Comparison of ENCODE assay signal across 8 cellular contexts in the genomic region with DNA sequence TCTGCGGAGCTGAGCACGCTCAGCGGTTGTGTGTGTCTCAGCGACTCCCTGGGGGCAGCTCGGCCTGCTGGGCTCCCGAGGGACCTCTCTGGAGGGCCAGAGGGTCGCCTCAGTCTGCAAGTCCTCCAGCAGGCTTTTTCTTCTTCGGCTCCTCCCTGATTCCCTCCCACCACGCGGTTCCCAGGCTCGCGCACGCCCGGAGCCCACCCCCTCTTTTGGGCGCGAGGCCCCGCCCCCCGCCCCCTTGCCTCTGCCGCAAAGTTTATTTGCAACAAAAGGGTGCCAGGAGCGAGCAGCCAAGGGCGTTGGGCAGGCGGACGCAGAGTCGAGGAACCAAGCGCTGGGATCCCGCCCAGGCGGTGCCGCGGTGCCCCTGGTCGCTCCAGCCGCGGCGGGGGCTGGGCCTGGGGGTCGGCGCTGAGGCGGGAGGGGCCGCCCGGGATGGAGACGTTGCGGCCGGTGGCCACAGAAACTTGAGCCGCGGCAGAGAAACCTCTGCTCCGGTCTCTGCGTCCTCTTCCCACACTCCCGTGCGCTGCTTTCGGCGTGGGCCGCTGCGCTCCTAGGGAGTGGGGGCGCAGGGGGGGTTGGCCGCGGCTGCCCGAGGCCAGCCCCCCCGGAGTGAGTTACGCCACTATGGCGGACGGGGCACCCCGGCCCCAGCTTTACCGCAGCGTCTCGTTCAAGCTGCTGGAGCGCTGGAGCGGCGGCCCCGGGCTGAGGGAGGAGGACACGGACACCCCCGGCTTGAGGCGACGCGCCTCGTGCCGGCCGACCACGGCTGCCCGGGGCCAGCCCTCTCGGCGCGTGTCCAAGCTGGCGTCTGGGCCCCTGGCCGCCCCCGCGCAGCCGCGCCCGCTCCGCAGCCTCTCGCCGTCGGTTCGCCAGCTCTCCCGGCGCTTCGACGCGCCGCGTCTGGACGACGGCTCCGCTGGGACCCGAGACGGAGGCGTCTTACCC. TPM values are rescaled to one million over a fixed set of nuclear protein-coding genes. Genes with fewer than 3 reads are reported as not detected.
DNase-seq lines count a peak whose midpoint lies in the region; ATAC-seq and TF ChIP-seq lines count a peak whose summit lies in the region.

A gene with protein sequence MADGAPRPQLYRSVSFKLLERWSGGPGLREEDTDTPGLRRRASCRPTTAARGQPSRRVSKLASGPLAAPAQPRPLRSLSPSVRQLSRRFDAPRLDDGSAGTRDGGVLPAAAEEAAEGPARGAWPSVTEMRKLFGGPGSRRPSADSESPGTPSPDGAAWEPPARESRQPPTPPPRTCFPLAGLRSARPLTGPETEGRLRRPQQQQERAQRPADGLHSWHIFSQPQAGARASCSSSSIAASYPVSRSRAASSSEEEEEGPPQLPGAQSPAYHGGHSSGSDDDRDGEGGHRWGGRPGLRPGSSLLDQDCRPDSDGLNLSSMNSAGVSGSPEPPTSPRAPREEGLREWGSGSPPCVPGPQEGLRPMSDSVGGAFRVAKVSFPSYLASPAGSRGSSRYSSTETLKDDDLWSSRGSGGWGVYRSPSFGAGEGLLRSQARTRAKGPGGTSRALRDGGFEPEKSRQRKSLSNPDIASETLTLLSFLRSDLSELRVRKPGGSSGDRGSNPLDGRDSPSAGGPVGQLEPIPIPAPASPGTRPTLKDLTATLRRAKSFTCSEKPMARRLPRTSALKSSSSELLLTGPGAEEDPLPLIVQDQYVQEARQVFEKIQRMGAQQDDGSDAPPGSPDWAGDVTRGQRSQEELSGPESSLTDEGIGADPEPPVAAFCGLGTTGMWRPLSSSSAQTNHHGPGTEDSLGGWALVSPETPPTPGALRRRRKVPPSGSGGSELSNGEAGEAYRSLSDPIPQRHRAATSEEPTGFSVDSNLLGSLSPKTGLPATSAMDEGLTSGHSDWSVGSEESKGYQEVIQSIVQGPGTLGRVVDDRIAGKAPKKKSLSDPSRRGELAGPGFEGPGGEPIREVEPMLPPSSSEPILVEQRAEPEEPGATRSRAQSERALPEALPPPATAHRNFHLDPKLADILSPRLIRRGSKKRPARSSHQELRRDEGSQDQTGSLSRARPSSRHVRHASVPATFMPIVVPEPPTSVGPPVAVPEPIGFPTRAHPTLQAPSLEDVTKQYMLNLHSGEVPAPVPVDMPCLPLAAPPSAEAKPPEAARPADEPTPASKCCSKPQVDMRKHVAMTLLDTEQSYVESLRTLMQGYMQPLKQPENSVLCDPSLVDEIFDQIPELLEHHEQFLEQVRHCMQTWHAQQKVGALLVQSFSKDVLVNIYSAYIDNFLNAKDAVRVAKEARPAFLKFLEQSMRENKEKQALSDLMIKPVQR (N-terminal part only) (plus strand): TSS at position 274 of the 960 bp plus-strand sequence. CDS start 363 bp downstream, at position 637.

- H3K9me3 Mint-ChIP-seq in activated T-helper 17 cell treated with anti-CD3 and anti-CD28 coated beads, Interleukin-2, amount 50 U/mL, for 72 hours: no peaks in the 10 kb centered on the region

- H3K27me3 Mint-ChIP-seq in activated T-helper 17 cell treated with anti-CD3 and anti-CD28 coated beads, Interleukin-2, amount 50 U/mL, for 72 hours: peaks cover 6% of the 10 kb centered on the region

- H3K4me1 Mint-ChIP-seq in activated T-helper 17 cell treated with anti-CD3 and anti-CD28 coated beads, Interleukin-2, amount 50 U/mL, for 72 hours: no peaks in the 10 kb centered on the region

- DNase-seq in AG10803 (ENCODE audit: low read depth): peak; percentile 76
- DNase-seq in NCI-H524 treated with DMSO at 0.1 percent for 48 hours (lab: John Stamatoyannopoulos, UW): peak; percentile 52
- DNase-seq in esophagus squamous epithelium (lab: John Stamatoyannopoulos, UW): no peak
- peak; percentile 56 for DNase-seq in stromal cell of bone marrow (ENCODE audit: low read depth)

- H3K36me3 ChIP-seq in esophagus squamous epithelium (no peaks in the 10 kb centered on the region), mucosa of stomach (ENCODE audit: control insufficient read depth, insufficient read depth, low read length) (no peaks in the 10 kb centered on the region)

- intact Hi-C loops in esophagus squamous epithelium (cut with DNase I): no loop called here

- H3K9me3 ChIP-seq in esophagus squamous epithelium (no peaks in the 10 kb centered on the region), mucosa of stomach (ENCODE audit: control insufficient read depth, low read length) (no peaks in the 10 kb centered on the region)

- H3K4me1 ChIP-seq in esophagus squamous epithelium: peaks cover 4 to 70% (median 39%) of the 10 kb centered on the region in 3 donors
- peaks cover 31% of the 10 kb centered on the region for H3K4me1 ChIP-seq in mucosa of stomach (ENCODE audit: control insufficient read depth, insufficient read depth, low read length)

- ATAC-seq in GM18907 (IDR thresholded peaks at IDR 0.05; ENCODE audit: unreplicated experiment) (peak; percentile 31), HG03139 (IDR thresholded peaks at IDR 0.05; ENCODE audit: unreplicated experiment) (peak; percentile 15)
- ATAC-seq in activated T-helper 17 cell treated with anti-CD3 and anti-CD28 coated beads, Interleukin-2, amount 50 U/mL, for 72 hours (replicated peaks): peak; percentile 38

- H3K36me3 Mint-ChIP-seq in activated T-helper 17 cell treated with anti-CD3 and anti-CD28 coated beads, Interleukin-2, amount 50 U/mL, for 72 hours (ENCODE audit: low read depth): no peaks in the 10 kb centered on the region

- TF ChIP-seq POLR2A in esophagus squamous epithelium (IDR thresholded peaks at IDR 0.05): peak in 1 of 4 donors; percentile 37

- no peak for TF ChIP-seq CTCF in AG10803 (conservative IDR thresholded peaks at IDR 0.05; ENCODE audit: low read length)
- peak in 1 of 6 experiments; percentile 10 for TF ChIP-seq CTCF in esophagus squamous epithelium (IDR thresholded peaks at IDR 0.05)

- peak within 1 kb of the TSS; percentile 71 for H3K9ac ChIP-seq in mucosa of stomach (ENCODE audit: low read length)

- WGBS in esophagus squamous epithelium, 2 donors: 0% methylated on average over 4 of the region's 105 CpGs; no CpG with 5 or more reads in 1 of the 2 donors

- peak within 1 kb of the TSS; percentile 85 to 96 (median 88) for H3K27ac ChIP-seq in esophagus squamous epithelium

- H3K4me3 Mint-ChIP-seq in activated T-helper 17 cell treated with anti-CD3 and anti-CD28 coated beads, Interleukin-2, amount 50 U/mL, for 72 hours: peak within 1 kb of the TSS; percentile 73

- H3K27me3 ChIP-seq in esophagus squamous epithelium (peaks cover 0 to 18% (median 0%) of the 10 kb centered on the region in 4 donors), mucosa of stomach (ENCODE audit: control insufficient read depth, insufficient read depth, low read length) (peaks cover 19% of the 10 kb centered on the region)

- H3K27ac Mint-ChIP-seq in activated T-helper 17 cell treated with anti-CD3 and anti-CD28 coated beads, Interleukin-2, amount 50 U/mL, for 72 hours: no peak within 1 kb of the TSS

- H3K4me3 ChIP-seq in AG10803 (ENCODE audit: low read length): peak within 1 kb of the TSS; percentile 87
- peak within 1 kb of the TSS; percentile 59 to 89 (median 72) for H3K4me3 ChIP-seq in esophagus squamous epithelium
- H3K4me3 ChIP-seq in mucosa of stomach (ENCODE audit: low read length): peak within 1 kb of the TSS; percentile 41

RNA-seq across cellular contexts. Expression of the gene that starts here (rescaled TPM):
- total RNA-seq in activated T-helper 17 cell treated with anti-CD3 and anti-CD28 coated beads, Interleukin-2, amount 50 U/mL, for 72 hours: under 1 TPM; 0.06 to 0.42 TPM
- 10 to 100 TPM in 1 of 4 donors, 1 to 10 TPM in 3; 3.2 to 23.1 (median 5.4) TPM for total RNA-seq in esophagus squamous epithelium

Comparison
In these comparisons a context has a peak if more than half of its experiments do, and no peak if none do; other contexts are left out.
1. Peak in ATAC-seq in activated T-helper 17 cell treated with anti-CD3 and anti-CD28 coated beads, Interleukin-2, amount 50 U/mL, for 72 hours; RNA of the gene not detected or under 1 TPM.